Comparison of ENCODE assay signal across 11 cellular contexts in genomic region chr20:37295001-37295400, GRCh38. TPM values are rescaled to one million over a fixed set of nuclear protein-coding genes. Genes with fewer than 3 reads are reported as not detected.
A peak's percentile ranks its signal among the peaks of the same experiment; 100 is the strongest.
DNase-seq lines count a peak whose midpoint lies in the region; FAIRE-seq lines count a peak whose summit lies in the region.
"Had no signal": no experiment of that assay in that cellular context is flagged by ENCODE, and none has a peak within 500 bp of the region (broad histone marks: within the 10 kb centered on the region; RNA-seq: fewer than 3 reads in every experiment).

No MANE protein-coding gene starts in this region.

- H3K27ac ChIP-seq in skin epidermis: peak overlapping the region in 18 of 21 experiments; percentile 11 to 78 (median 64)

- DNase-seq in GOT3 (lab: John Stamatoyannopoulos, UW) (peak; percentile 51), RCC 7860 (ENCODE audit: low spot score) (peak; percentile 98), fibroblast of gingiva (ENCODE audit: low read depth) (peak; percentile 91), DMS79 (lab: John Stamatoyannopoulos, UW) (no peak), ureter (ENCODE audit: low spot score) (no peak), NOMO-1 treated with DMSO at 0.1 percent for 48 hours (lab: John Stamatoyannopoulos, UW; ENCODE audit: unreplicated experiment) (no peak), midbrain (lab: John Stamatoyannopoulos, UW) (no peak)
- DNase-seq: glutamatergic neuron had no signal

- H3K4me3 ChIP-seq in skin epidermis: no peak overlapping the region

- peak; percentile 98 for FAIRE-seq in RCC 7860 (lab: Jason Lieb, UNC)
- FAIRE-seq: H1 had no signal

RNA-seq across cellular contexts. Expression of gene MANBAL, which starts 5.5 kb away (rescaled TPM):
- total RNA-seq in ureter: 73.9 TPM

RNA-seq across cellular contexts. Expression of gene GHRH, which starts 33.4 kb away (rescaled TPM):
- total RNA-seq in ureter: not detected
- total RNA-seq: H1; T-helper 1 cell treated with Interleukin-12 subunit alpha and Interleukin-12 subunit beta and Interleukin-4 antibody, amounts not matched to agents 30 ng/mL and 1 ng/mL, for 36 hours had no signal

RNA-seq across cellular contexts. Expression of gene SRC, which starts 50.9 kb away (rescaled TPM):
- 166 TPM for total RNA-seq in ureter

Comparison
In these comparisons a context has a peak if more than half of its experiments do, and no peak if none do; other contexts are left out.
1. DNase-seq: peak in GOT3 (single experiment), RCC 7860 (single experiment) and fibroblast of gingiva (single experiment); none in DMS79 (single experiment), ureter (single experiment), NOMO-1 treated with DMSO at 0.1 percent for 48 hours (single experiment) and midbrain (single experiment).